Comparison of ENCODE assay signal across 9 cellular contexts in the genomic region with DNA sequence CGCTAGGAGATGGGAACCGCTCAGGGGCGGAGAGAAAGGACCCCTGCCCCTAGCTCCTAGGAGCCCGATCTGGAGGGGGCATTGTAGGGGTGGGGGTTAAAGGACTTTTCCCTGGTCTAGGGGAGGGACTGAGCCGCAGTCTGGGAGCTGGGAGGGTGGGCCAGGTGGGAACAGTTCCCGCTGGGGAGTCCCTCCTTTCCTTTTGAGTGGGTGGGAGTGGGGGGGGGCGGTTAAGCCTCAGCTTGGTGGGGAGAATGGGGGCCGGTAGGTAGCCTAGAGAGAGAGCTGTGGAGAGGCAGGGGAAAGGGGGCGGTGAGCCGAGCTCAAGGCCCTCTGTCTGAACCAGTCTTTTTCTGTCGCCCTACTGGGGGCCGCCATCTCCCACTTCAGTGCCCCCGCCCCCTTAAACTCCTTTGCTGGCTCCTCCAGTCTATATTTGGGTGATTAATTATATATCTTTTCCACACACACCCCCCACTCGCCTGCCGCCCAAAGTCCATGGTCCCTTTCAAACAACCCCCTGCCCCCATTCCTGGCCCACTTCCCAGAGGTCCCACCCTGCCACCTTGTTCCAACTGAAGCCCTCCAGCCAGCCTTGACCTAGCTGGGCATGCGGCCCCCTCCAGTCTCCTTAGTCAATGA. TPM values are rescaled to one million over a fixed set of nuclear protein-coding genes. Genes with fewer than 3 reads are reported as not detected.
DNase-seq lines count a peak whose midpoint lies in the region; ATAC-seq, FAIRE-seq and TF ChIP-seq lines count a peak whose summit lies in the region.
"Had no signal": no experiment of that assay in that cellular context is flagged by ENCODE, and none has a peak within 500 bp of the region (broad histone marks: within the 10 kb centered on the region; RNA-seq: fewer than 3 reads in every experiment).

No MANE protein-coding gene starts in this region.

- no peak for ATAC-seq in activated naive CD8-positive, alpha-beta T cell treated with anti-CD3 and anti-CD28 coated beads, Interleukin-2, amount 10 ng/mL, durations not matched to agents 7 days and 5 days (ENCODE audit: low read depth)
- peak; percentile 21 for ATAC-seq in HepG2
- ATAC-seq in HG02588 (IDR thresholded peaks at IDR 0.05; ENCODE audit: unreplicated experiment) = no peak
- ATAC-seq in GM21529 (IDR thresholded peaks at IDR 0.05; ENCODE audit: unreplicated experiment) = no peak

- peaks cover 39% of the 10 kb centered on the region for H3K4me1 Mint-ChIP-seq in activated naive CD8-positive, alpha-beta T cell treated with anti-CD3 and anti-CD28 coated beads, Interleukin-2, amount 10 ng/mL, durations not matched to agents 7 days and 5 days

- WGBS in HepG2 (ENCODE audit: low lambda C conversion rate) = 18% methylated on average over 4 of the region's 16 CpGs
- WGBS in thymus = 32% methylated on average over 16 of the region's 16 CpGs

- intact Hi-C loops in HepG2 (cut with micrococcal nuclease; ENCODE audit: unreplicated experiment) = no loop called here

- H3K27me3 ChIP-seq in HepG2 (ENCODE audit: control insufficient read depth in 1 of 2, insufficient read depth in 2 of 2, low read length in 2 of 2) (no peaks in the 10 kb centered on the region), thymus (ENCODE audit: control insufficient read depth, insufficient read depth) (no peaks in the 10 kb centered on the region)

- peaks cover 12% of the 10 kb centered on the region for H3K79me2 ChIP-seq in HepG2 (ENCODE audit: insufficient read depth, low read length)

- TF ChIP-seq EP300 in HepG2 (IDR thresholded peaks at IDR 0.05; ENCODE audit: low read depth in 2 of 2, low read length in 2 of 2) (no peak), HepG2 (CRISPR knock-in tag; IDR thresholded peaks at IDR 0.05; ENCODE audit: borderline replicate concordance) (no peak)

- no peak for TF ChIP-seq CTCF in HepG2 (CRISPR knock-in tag; IDR thresholded peaks at IDR 0.05)

- H3K9ac ChIP-seq in HepG2 (ENCODE audit: insufficient read depth, low read depth, low read length) = peak overlapping the region; percentile 72

- H3K27me3 Mint-ChIP-seq in activated naive CD8-positive, alpha-beta T cell treated with anti-CD3 and anti-CD28 coated beads, Interleukin-2, amount 10 ng/mL, durations not matched to agents 7 days and 5 days = peaks cover 5% of the 10 kb centered on the region

- H3K4me1 ChIP-seq in HepG2 (ENCODE audit: insufficient read depth, low read length) = peaks cover 37% of the 10 kb centered on the region
- H3K4me1 ChIP-seq in thymus (ENCODE audit: control insufficient read depth, insufficient read depth, low read length) = peaks cover 8% of the 10 kb centered on the region

- H3K27ac Mint-ChIP-seq in activated naive CD8-positive, alpha-beta T cell treated with anti-CD3 and anti-CD28 coated beads, Interleukin-2, amount 10 ng/mL, durations not matched to agents 7 days and 5 days = peak overlapping the region; percentile 84

- TF ChIP-seq POLR2A in HepG2 (IDR thresholded peaks at IDR 0.05; ENCODE audit: insufficient read depth in 1 of 2, low read depth in 2 of 2, low read length in 2 of 2) = no peak

- no peaks in the 10 kb centered on the region for H4K20me1 ChIP-seq in HepG2 (ENCODE audit: insufficient read depth, low read length)

- BruUV-seq in HepG2 (replicated peaks; lab: Mats Ljungman, UMichigan) = no TSS peak

- H3K27ac ChIP-seq in HepG2 (ENCODE audit: extremely low read length, insufficient read depth, low read length) (peak overlapping the region; percentile 57), thymus (ENCODE audit: low read depth) (no peak overlapping the region)
- H3K27ac ChIP-seq: epithelial cell of prostate had no signal

- H3K36me3 ChIP-seq in HepG2 (replicated peaks in 1 of 2; ENCODE audit: control insufficient read depth in 1 of 2, insufficient read depth in 2 of 2, low read length in 2 of 2) (0 out of 5 replicates have a peak, but pooled peaks cover 0 to 9% of the 10 kb centered on the region in 2 experiments), thymus (ENCODE audit: control insufficient read depth, insufficient read depth) (peaks cover 2% of the 10 kb centered on the region)

- CTCF ChIA-PET in HepG2 (lab: Yijun Ruan, JAX; ENCODE audit: low intra/inter-chr PET ratio, low total read pairs) = no interaction called here

- FAIRE-seq in HepG2 (lab: Jason Lieb, UNC) = no peak

- H3K4me3 Mint-ChIP-seq in activated naive CD8-positive, alpha-beta T cell treated with anti-CD3 and anti-CD28 coated beads, Interleukin-2, amount 10 ng/mL, durations not matched to agents 7 days and 5 days = peak overlapping the region; percentile 84

- POLR2A ChIA-PET in activated naive CD8-positive, alpha-beta T cell treated with anti-CD3 and anti-CD28 coated beads, Interleukin-2, amount 10 ng/mL, durations not matched to agents 7 days and 5 days (lab: Charles Lee) = interaction anchor here (1.7 kb wide), 1 partner anchor 9 kb away, joined by 22 read pairs; no protein-coding TSS in a partner anchor
- POLR2A ChIA-PET in HepG2 (lab: Yijun Ruan, JAX) = interaction anchor here (0.7 kb wide), 1 partner anchor 38 kb away, joined by 4 read pairs; no protein-coding TSS in a partner anchor

- peak overlapping the region; percentile 61 for H3K4me2 ChIP-seq in HepG2 (ENCODE audit: low read depth, low read length)

- in situ Hi-C loops in HepG2 (cut with HindIII; ENCODE audit: extremely low pct_ligation_motif_present, low pct_unique_long_range_greater_than_20kb) = no loop called here

- peak; percentile 49 for DNase-seq in activated CD8-positive, alpha-beta memory T cell treated with anti-CD3 and anti-CD28 coated beads for 24 hours
- no peak for DNase-seq in activated CD8-positive, alpha-beta memory T cell treated with anti-CD3 and anti-CD28 coated beads, Interleukin-2, amount 50 U/mL, for 48 hours
- no peak for DNase-seq in activated naive CD8-positive, alpha-beta T cell treated with anti-CD3 and anti-CD28 coated beads, Interleukin-2, amount 10 ng/mL, durations not matched to agents 7 days and 5 days
- no peak for DNase-seq in HepG2 (ENCODE audit: low spot score)
- no peak for DNase-seq in 8988T

- peaks cover 26% of the 10 kb centered on the region for H3K36me3 Mint-ChIP-seq in activated naive CD8-positive, alpha-beta T cell treated with anti-CD3 and anti-CD28 coated beads, Interleukin-2, amount 10 ng/mL, durations not matched to agents 7 days and 5 days

- H3K9me3 ChIP-seq in HepG2 (ENCODE audit: low read length) (no peaks in the 10 kb centered on the region), thymus (ENCODE audit: control insufficient read depth) (no peaks in the 10 kb centered on the region)

- no peaks in the 10 kb centered on the region for H3K9me3 Mint-ChIP-seq in activated naive CD8-positive, alpha-beta T cell treated with anti-CD3 and anti-CD28 coated beads, Interleukin-2, amount 10 ng/mL, durations not matched to agents 7 days and 5 days

- no peak overlapping the region for H2AFZ ChIP-seq in HepG2 (ENCODE audit: low read length)

- no peak for TF ChIP-seq RAD21 in HepG2 (CRISPR knock-in tag; IDR thresholded peaks at IDR 0.05)

- H3K4me3 ChIP-seq in HepG2 (replicated peaks in 1 of 3; ENCODE audit: insufficient read depth in 1 of 3, low read depth in 2 of 3, low read length in 3 of 3) (peak overlapping the region; percentile 69 to 88 (median 76); a peak in 5 of 6 replicates), thymus (ENCODE audit: low read length) (peak overlapping the region; percentile 69)

RNA-seq across cellular contexts. Expression of a gene that starts 0.8 kb away (rescaled TPM):
- total RNA-seq in activated naive CD8-positive, alpha-beta T cell treated with anti-CD3 and anti-CD28 coated beads, Interleukin-2, amount 10 ng/mL, durations not matched to agents 7 days and 5 days = 10 to 100 TPM; 22.6 to 24.6 TPM
- total RNA-seq in HepG2 (2016; rRNA removed; fragmentation: Illumina TruSeq; extraction: Trizol) = 6.4 and 9.5 TPM in 2 replicates
- 0.97 and 1.0 TPM in 2 replicates for total RNA-seq in HepG2 (2016; cell fraction: cytosol; rRNA removed; fragmentation: Illumina TruSeq; extraction: Trizol; ENCODE audit: low read depth)
- 6.2 and 8.0 TPM in 2 replicates for total RNA-seq in HepG2 (2016; cell fraction: insoluble cytoplasmic fraction; rRNA removed; fragmentation: Illumina TruSeq; extraction: Trizol)
- 4.4 and 4.5 TPM in 2 replicates for total RNA-seq in HepG2 (2016; cell fraction: membrane; rRNA removed; fragmentation: Illumina TruSeq; extraction: Trizol)
- 7.7 and 8.6 TPM in 2 replicates for total RNA-seq in HepG2 (2016; cell fraction: nucleus; rRNA removed; fragmentation: Illumina TruSeq; extraction: Trizol)
- polyA plus RNA-seq in HepG2 (2011; rRNA removed) = 11.1 and 11.8 TPM in 2 replicates
- 8.5 and 10.9 TPM in 2 replicates for polyA plus RNA-seq in HepG2 (2011; cell fraction: cytosol; rRNA removed)
- 17.6 and 17.9 TPM in 2 replicates for polyA plus RNA-seq in HepG2 (2011; cell fraction: nucleus; rRNA removed)
- 6.0 and 6.7 TPM in 2 replicates for polyA plus RNA-seq in HepG2 (2012)
- polyA plus RNA-seq in HepG2 (2016; cell fraction: cytosol; fragmentation: Illumina TruSeq; extraction: Trizol; ENCODE audit: low read depth) = 0.53 and 0.69 TPM in 2 replicates
- polyA plus RNA-seq in HepG2 (2016; cell fraction: insoluble cytoplasmic fraction; fragmentation: Illumina TruSeq; extraction: Trizol; ENCODE audit: low read depth) = 8.9 and 9.7 TPM in 2 replicates
- 2.7 and 3.0 TPM in 2 replicates for polyA plus RNA-seq in HepG2 (2016; cell fraction: membrane; fragmentation: Illumina TruSeq; extraction: Trizol; ENCODE audit: low read depth)
- 15.4 and 17.7 TPM in 2 replicates for polyA plus RNA-seq in HepG2 (2016; cell fraction: nucleus; fragmentation: Illumina TruSeq; extraction: Trizol; ENCODE audit: insufficient read depth, low read depth)
- 8.3 and 23.4 TPM in 2 replicates for polyA minus RNA-seq in HepG2 (2011; rRNA and poly(A)+ RNA removed; ENCODE audit: low replicate concordance)
- 8.7 and 10.3 TPM in 2 replicates for polyA minus RNA-seq in HepG2 (2011; cell fraction: cytosol; rRNA and poly(A)+ RNA removed)
- 13.6 and 14.9 TPM in 2 replicates for polyA minus RNA-seq in HepG2 (2011; cell fraction: nucleus; rRNA and poly(A)+ RNA removed)
- 4.5 TPM for polyA plus RNA-seq in thymus

RNA-seq across cellular contexts. Expression of a gene that starts 13.2 kb away (rescaled TPM):
- total RNA-seq in activated naive CD8-positive, alpha-beta T cell treated with anti-CD3 and anti-CD28 coated beads, Interleukin-2, amount 10 ng/mL, durations not matched to agents 7 days and 5 days = not detected
- not detected in 2 replicates for total RNA-seq in HepG2 (2016; rRNA removed; fragmentation: Illumina TruSeq; extraction: Trizol)
- not detected in 2 replicates for total RNA-seq in HepG2 (2016; cell fraction: cytosol; rRNA removed; fragmentation: Illumina TruSeq; extraction: Trizol; ENCODE audit: low read depth)
- total RNA-seq in HepG2 (2016; cell fraction: insoluble cytoplasmic fraction; rRNA removed; fragmentation: Illumina TruSeq; extraction: Trizol) = not detected in 2 replicates
- not detected in 2 replicates for total RNA-seq in HepG2 (2016; cell fraction: membrane; rRNA removed; fragmentation: Illumina TruSeq; extraction: Trizol)
- not detected in 2 replicates for total RNA-seq in HepG2 (2016; cell fraction: nucleus; rRNA removed; fragmentation: Illumina TruSeq; extraction: Trizol)
- polyA plus RNA-seq in HepG2 (2011; rRNA removed) = not detected in 2 replicates
- polyA plus RNA-seq in HepG2 (2011; cell fraction: cytosol; rRNA removed) = not detected in 2 replicates
- polyA plus RNA-seq in HepG2 (2011; cell fraction: nucleus; rRNA removed) = not detected in 2 replicates
- not detected in 2 replicates for polyA plus RNA-seq in HepG2 (2012)
- polyA plus RNA-seq in HepG2 (2016; cell fraction: cytosol; fragmentation: Illumina TruSeq; extraction: Trizol; ENCODE audit: low read depth) = not detected in 2 replicates
- not detected in 2 replicates for polyA plus RNA-seq in HepG2 (2016; cell fraction: insoluble cytoplasmic fraction; fragmentation: Illumina TruSeq; extraction: Trizol; ENCODE audit: low read depth)
- not detected in 2 replicates for polyA plus RNA-seq in HepG2 (2016; cell fraction: membrane; fragmentation: Illumina TruSeq; extraction: Trizol; ENCODE audit: low read depth)
- polyA plus RNA-seq in HepG2 (2016; cell fraction: nucleus; fragmentation: Illumina TruSeq; extraction: Trizol; ENCODE audit: insufficient read depth, low read depth) = not detected in 2 replicates
- not detected in 2 replicates for polyA minus RNA-seq in HepG2 (2011; rRNA and poly(A)+ RNA removed; ENCODE audit: low replicate concordance)
- not detected in 2 replicates for polyA minus RNA-seq in HepG2 (2011; cell fraction: cytosol; rRNA and poly(A)+ RNA removed)
- polyA minus RNA-seq in HepG2 (2011; cell fraction: nucleus; rRNA and poly(A)+ RNA removed) = not detected in 2 replicates
- polyA plus RNA-seq in thymus = 0.02 TPM
